ENCODE assay signal across 31 cellular contexts in the genomic region with DNA sequence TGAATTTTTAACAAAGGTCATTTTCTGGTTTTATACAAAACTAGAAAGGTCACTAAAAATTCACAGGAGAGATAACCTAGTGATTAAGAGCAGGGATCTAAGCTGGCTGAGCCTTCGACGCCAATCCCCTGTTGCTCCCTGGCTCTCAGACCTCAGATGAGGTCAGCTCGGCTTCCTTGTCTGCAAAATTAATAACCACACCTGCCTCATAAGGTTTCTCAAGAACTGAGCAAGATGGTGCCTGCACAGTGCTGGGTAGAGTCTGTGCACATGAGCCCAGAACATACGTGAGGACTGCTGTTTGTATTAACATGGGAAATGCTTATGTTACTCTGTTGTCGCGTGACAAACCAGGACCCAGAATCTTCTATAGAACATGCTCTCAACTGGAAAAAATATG. TPM values are rescaled to one million over a fixed set of nuclear protein-coding genes. Genes with fewer than 3 reads are reported as not detected.
DNase-seq lines count a peak whose midpoint lies in the region; ATAC-seq, FAIRE-seq and TF ChIP-seq lines count a peak whose summit lies in the region.
"Had no signal": no experiment of that assay in that cellular context is flagged by ENCODE, and none has a peak within 500 bp of the region (broad histone marks: within the 10 kb centered on the region; RNA-seq: fewer than 3 reads in every experiment).

No MANE protein-coding gene starts in this region.

- no peak for DNase-seq in activated T-cell treated with anti-CD3 and anti-CD28 coated beads, Interleukin-2, amount 50 U/mL, for 72 hours
- no peak for DNase-seq in activated T-cell treated with anti-CD3 and anti-CD28 coated beads for 4 hours
- DNase-seq in GM12892 (ENCODE audit: insufficient read length), result no peak
- no peak for DNase-seq in activated T-helper 2 cell treated with anti-CD3 and anti-CD28 coated beads, Interferon-gamma antibody, Interleukin-2, Interleukin-4, amounts not matched to agents 10 μg/mL and 5 μg/mL and 100 μg/mL, durations not matched to agents 14 hours and 24 hours and 36 hours (ENCODE audit: low spot score)
- DNase-seq in small intestine, result peak; percentile 15
- no peak for DNase-seq in SK-N-DZ (ENCODE audit: low spot score)
- no peak for DNase-seq in DMS79 treated with DMSO at 0.1 percent for 48 hours (lab: John Stamatoyannopoulos, UW)
- DNase-seq: DMS153; effector CD8-positive, alpha-beta T cell; foreskin keratinocyte; GDM1; immature natural killer cell; mesendoderm; naive B cell; NCI-H2107; NCI-H510A; ovary; SJCRH30; stimulated activated CD4-positive, alpha-beta T cell treated with anti-CD3 and anti-CD28 coated beads, Interleukin-12 subunit alpha, Interleukin-12 subunit beta, amount 100 ng/mL, for 4 hours; substantia nigra had no signal

- H3K27me3 ChIP-seq in small intestine (ENCODE audit: control insufficient read depth in 2 of 2, insufficient read depth in 2 of 2, low read length in 2 of 2), result no peaks in the 10 kb centered on the region
- H3K27me3 ChIP-seq: hepatocyte, ovary, right atrium auricular region, SJCRH30 had no signal

- peak; percentile 22 to 38 for ATAC-seq in activated T-cell treated with anti-CD3 and anti-CD28 coated beads, Interleukin-2, amount 50 U/mL, for 72 hours (replicated peaks in 1 of 2)
- ATAC-seq in GM18502 (IDR thresholded peaks at IDR 0.05; ENCODE audit: poor library complexity, unreplicated experiment), result no peak
- ATAC-seq: foreskin keratinocyte, left lobe of liver had no signal

- peaks cover 5 to 12% of the 10 kb centered on the region in 2 donors for H3K36me3 Mint-ChIP-seq in activated T-cell treated with anti-CD3 and anti-CD28 coated beads, Interleukin-2, amount 50 U/mL, for 72 hours (ENCODE audit: insufficient read depth in 2 of 2)
- H3K36me3 Mint-ChIP-seq in activated T-helper 2 cell treated with anti-CD3 and anti-CD28 coated beads, Interferon-gamma antibody, Interleukin-2, Interleukin-4, amounts not matched to agents 10 μg/mL and 5 μg/mL and 100 μg/mL, durations not matched to agents 14 hours and 24 hours and 36 hours (ENCODE audit: low read depth), result peaks cover 83% of the 10 kb centered on the region
- H3K36me3 Mint-ChIP-seq: IgD-negative memory B cell, naive B cell had no signal

- 76 to 81% (median 77%) methylated on average over 6 of the region's 6 CpGs for WGBS in small intestine, 3 donors

- no peaks in the 10 kb centered on the region for H3K9me3 Mint-ChIP-seq in activated T-cell treated with anti-CD3 and anti-CD28 coated beads, Interleukin-2, amount 50 U/mL, for 72 hours
- H3K9me3 Mint-ChIP-seq in activated T-helper 2 cell treated with anti-CD3 and anti-CD28 coated beads, Interferon-gamma antibody, Interleukin-2, Interleukin-4, amounts not matched to agents 10 μg/mL and 5 μg/mL and 100 μg/mL, durations not matched to agents 14 hours and 24 hours and 36 hours, result no peaks in the 10 kb centered on the region
- H3K9me3 Mint-ChIP-seq: IgD-negative memory B cell, immature natural killer cell, naive B cell had no signal

- intact Hi-C loops in activated T-helper 2 cell treated with anti-CD3 and anti-CD28 coated beads, Interferon-gamma antibody, Interleukin-2, Interleukin-4, amounts not matched to agents 10 μg/mL and 5 μg/mL and 100 μg/mL, durations not matched to agents 14 hours and 24 hours and 36 hours (cut with micrococcal nuclease), result loop anchor here (1.0 to 5.0 kb wide), 2 partner anchors 17 to 36 kb away; no protein-coding TSS in a partner anchor

- H3K9me3 ChIP-seq in small intestine (ENCODE audit: control insufficient read depth, low read depth), result no peaks in the 10 kb centered on the region
- H3K9me3 ChIP-seq: HAP-1, ovary, right atrium auricular region, SJCRH30 had no signal

- peak; percentile 78 for FAIRE-seq in GM12892 (lab: Jason Lieb, UNC)
- FAIRE-seq in small intestine (lab: Jason Lieb, UNC), result no peak
- FAIRE-seq: RCC 7860, urothelium cell line had no signal

- H3K4me3 Mint-ChIP-seq in activated T-cell treated with anti-CD3 and anti-CD28 coated beads, Interleukin-2, amount 50 U/mL, for 72 hours, result peak overlapping the region; percentile 81 to 83
- peak overlapping the region; percentile 26 for H3K4me3 Mint-ChIP-seq in activated T-helper 2 cell treated with anti-CD3 and anti-CD28 coated beads, Interferon-gamma antibody, Interleukin-2, Interleukin-4, amounts not matched to agents 10 μg/mL and 5 μg/mL and 100 μg/mL, durations not matched to agents 14 hours and 24 hours and 36 hours (ENCODE audit: low read depth)
- H3K4me3 Mint-ChIP-seq: IgD-negative memory B cell, immature natural killer cell, naive B cell had no signal

- H3K4me3 ChIP-seq in small intestine (ENCODE audit: low read depth in 1 of 2, low read length in 2 of 2), result no peak overlapping the region
- H3K4me3 ChIP-seq: HAP-1, hepatocyte, ovary, right atrium auricular region, SJCRH30 had no signal

- peaks cover 98% of the 10 kb centered on the region for H3K4me1 Mint-ChIP-seq in activated T-cell treated with anti-CD3 and anti-CD28 coated beads, Interleukin-2, amount 50 U/mL, for 72 hours (ENCODE audit: low read depth)
- H3K4me1 Mint-ChIP-seq in activated T-helper 2 cell treated with anti-CD3 and anti-CD28 coated beads, Interferon-gamma antibody, Interleukin-2, Interleukin-4, amounts not matched to agents 10 μg/mL and 5 μg/mL and 100 μg/mL, durations not matched to agents 14 hours and 24 hours and 36 hours (ENCODE audit: low read depth), result peaks cover 88% of the 10 kb centered on the region

- peak overlapping the region; percentile 90 for H3K27ac Mint-ChIP-seq in activated T-cell treated with anti-CD3 and anti-CD28 coated beads, Interleukin-2, amount 50 U/mL, for 72 hours
- H3K27ac Mint-ChIP-seq in activated T-helper 2 cell treated with anti-CD3 and anti-CD28 coated beads, Interferon-gamma antibody, Interleukin-2, Interleukin-4, amounts not matched to agents 10 μg/mL and 5 μg/mL and 100 μg/mL, durations not matched to agents 14 hours and 24 hours and 36 hours, result peak overlapping the region; percentile 96
- H3K27ac Mint-ChIP-seq: immature natural killer cell, naive B cell had no signal

- no peak for TF ChIP-seq POLR2A in GM12892 (IDR thresholded peaks at IDR 0.05; ENCODE audit: low read depth, low read length)

- H3K36me3 ChIP-seq in small intestine (ENCODE audit: control insufficient read depth in 2 of 2, insufficient read depth in 2 of 2, low read length in 2 of 2), result no peaks in the 10 kb centered on the region
- H3K36me3 ChIP-seq: HAP-1, ovary, right atrium auricular region, SJCRH30 had no signal

- H3K27ac ChIP-seq in small intestine (ENCODE audit: low read depth in 1 of 2, low read length in 1 of 2), result no peak overlapping the region
- H3K27ac ChIP-seq: C4-2B, foreskin keratinocyte, hepatocyte, ovary, right atrium auricular region, SJCRH30 had no signal

- no peaks in the 10 kb centered on the region for H3K4me1 ChIP-seq in small intestine (ENCODE audit: control insufficient read depth in 2 of 2, insufficient read depth in 1 of 2, low read depth in 1 of 2, low read length in 1 of 2)
- H3K4me1 ChIP-seq: foreskin keratinocyte, HAP-1, right atrium auricular region, SJCRH30 had no signal

- no peaks in the 10 kb centered on the region for H3K27me3 Mint-ChIP-seq in activated T-cell treated with anti-CD3 and anti-CD28 coated beads, Interleukin-2, amount 50 U/mL, for 72 hours (ENCODE audit: low read depth)
- H3K27me3 Mint-ChIP-seq in activated T-helper 2 cell treated with anti-CD3 and anti-CD28 coated beads, Interferon-gamma antibody, Interleukin-2, Interleukin-4, amounts not matched to agents 10 μg/mL and 5 μg/mL and 100 μg/mL, durations not matched to agents 14 hours and 24 hours and 36 hours (ENCODE audit: low read depth), result no peaks in the 10 kb centered on the region
- H3K27me3 Mint-ChIP-seq: IgD-negative memory B cell, naive B cell had no signal

RNA-seq across cellular contexts. Expression of gene CD5, which starts 24.4 kb away (rescaled TPM):
- total RNA-seq in activated T-cell treated with anti-CD3 and anti-CD28 coated beads, Interleukin-2, amount 50 U/mL, for 72 hours, result 100 to 1,000 TPM; 285 to 317 TPM
- polyA plus RNA-seq in GM12892 (2012; ENCODE audit: missing spikeins), result 0.15 TPM
- total RNA-seq in activated T-helper 2 cell treated with anti-CD3 and anti-CD28 coated beads, Interferon-gamma antibody, Interleukin-2, Interleukin-4, amounts not matched to agents 10 μg/mL and 5 μg/mL and 100 μg/mL, durations not matched to agents 14 hours and 24 hours and 36 hours, result 395 and 399 TPM in 2 replicates
- polyA plus RNA-seq in small intestine, result under 1 TPM; 0.22 to 0.91 (median 0.81) TPM
- polyA plus RNA-seq in SK-N-DZ (2014; cell fraction: cytosol; rRNA removed), result 0.10 TPM in 1 of 2 replicates, not detected in the other
- 0.05 TPM in 1 of 2 replicates, not detected in the other for polyA plus RNA-seq in SK-N-DZ (2014; cell fraction: nucleus; rRNA removed)
- total RNA-seq: foreskin keratinocyte, hepatocyte, M059J had no signal
- polyA plus RNA-seq: AG04450, foreskin keratinocyte had no signal
